1 cellular context compared by ENCODE assay signal in the genomic region with DNA sequence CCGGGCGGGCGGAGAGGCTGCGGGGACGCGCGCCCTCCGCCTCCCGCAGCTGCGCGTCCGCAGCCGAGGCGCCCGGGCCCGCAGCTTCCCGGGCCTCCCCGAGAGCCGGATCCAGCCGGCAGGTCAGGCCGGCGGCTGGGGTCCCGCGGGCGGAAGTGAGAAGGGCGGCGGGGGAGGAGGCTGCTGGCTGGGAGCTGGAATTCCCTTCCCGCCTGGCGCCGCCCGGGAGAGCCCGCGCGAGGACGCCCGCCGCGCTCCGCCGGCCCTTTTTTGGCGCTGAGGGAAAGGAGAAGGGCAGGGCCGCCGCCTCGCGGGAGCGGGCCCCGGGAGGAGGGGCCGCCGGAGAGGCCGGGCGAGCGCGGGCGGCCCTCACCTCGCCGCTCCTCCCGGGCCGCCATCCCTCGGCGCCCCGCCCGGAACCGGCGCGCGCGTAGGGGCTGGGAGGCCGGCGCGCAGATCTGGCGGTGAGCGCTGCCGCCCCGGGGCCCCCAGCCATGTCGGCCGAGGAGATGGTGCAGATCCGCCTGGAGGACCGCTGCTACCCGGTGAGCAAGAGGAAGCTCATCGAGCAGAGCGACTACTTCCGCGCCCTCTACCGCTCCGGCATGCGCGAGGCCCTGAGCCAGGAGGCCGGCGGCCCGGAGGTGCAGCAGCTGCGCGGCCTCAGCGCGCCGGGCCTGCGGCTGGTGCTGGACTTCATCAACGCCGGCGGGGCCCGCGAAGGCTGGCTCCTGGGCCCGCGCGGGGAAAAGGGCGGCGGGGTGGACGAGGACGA.
TF ChIP-seq lines count a peak whose summit lies in the region.

A gene with protein sequence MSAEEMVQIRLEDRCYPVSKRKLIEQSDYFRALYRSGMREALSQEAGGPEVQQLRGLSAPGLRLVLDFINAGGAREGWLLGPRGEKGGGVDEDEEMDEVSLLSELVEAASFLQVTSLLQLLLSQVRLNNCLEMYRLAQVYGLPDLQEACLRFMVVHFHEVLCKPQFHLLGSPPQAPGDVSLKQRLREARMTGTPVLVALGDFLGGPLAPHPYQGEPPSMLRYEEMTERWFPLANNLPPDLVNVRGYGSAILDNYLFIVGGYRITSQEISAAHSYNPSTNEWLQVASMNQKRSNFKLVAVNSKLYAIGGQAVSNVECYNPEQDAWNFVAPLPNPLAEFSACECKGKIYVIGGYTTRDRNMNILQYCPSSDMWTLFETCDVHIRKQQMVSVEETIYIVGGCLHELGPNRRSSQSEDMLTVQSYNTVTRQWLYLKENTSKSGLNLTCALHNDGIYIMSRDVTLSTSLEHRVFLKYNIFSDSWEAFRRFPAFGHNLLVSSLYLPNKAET (plus strand): TSS at position 397 of the 775 bp plus-strand sequence. CDS start 98 bp downstream, at position 495.
A gene (minus strand): TSS at position 400 of the 775 bp plus-strand sequence. CDS start 8,960 bp downstream, outside the sequence.

TF ChIP-seq in HepG2, 621 proteins besides CTCF, POLR2A, EP300 and RAD21 (continued from another document and continues in another):
- TF ChIP-seq, protein P1, sequence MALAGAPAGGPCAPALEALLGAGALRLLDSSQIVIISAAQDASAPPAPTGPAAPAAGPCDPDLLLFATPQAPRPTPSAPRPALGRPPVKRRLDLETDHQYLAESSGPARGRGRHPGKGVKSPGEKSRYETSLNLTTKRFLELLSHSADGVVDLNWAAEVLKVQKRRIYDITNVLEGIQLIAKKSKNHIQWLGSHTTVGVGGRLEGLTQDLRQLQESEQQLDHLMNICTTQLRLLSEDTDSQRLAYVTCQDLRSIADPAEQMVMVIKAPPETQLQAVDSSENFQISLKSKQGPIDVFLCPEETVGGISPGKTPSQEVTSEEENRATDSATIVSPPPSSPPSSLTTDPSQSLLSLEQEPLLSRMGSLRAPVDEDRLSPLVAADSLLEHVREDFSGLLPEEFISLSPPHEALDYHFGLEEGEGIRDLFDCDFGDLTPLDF (CRISPR knock-in tag; IDR thresholded peaks at IDR 0.05): 0 out of 2 replicates have a peak, but pooled peaks have one; percentile 13
- TF ChIP-seq TCF12 (IDR thresholded peaks at IDR 0.05) (no peak), TCF12 (CRISPR knock-in tag; IDR thresholded peaks at IDR 0.05) (peak; percentile 44; the same call in 1 of the 2 replicates), SAP130 (CRISPR knock-in tag; IDR thresholded peaks at IDR 0.05; ENCODE audit: low read depth) (peak; percentile 53), ZNF546 (CRISPR knock-in tag; conservative IDR thresholded peaks at IDR 0.05) (0 out of 2 replicates have a peak, but pooled peaks have one; percentile 46), ZNF496 (CRISPR knock-in tag; IDR thresholded peaks at IDR 0.05; ENCODE audit: insufficient replicate concordance) (no peak), SRSF1 (optimal IDR thresholded peaks at IDR 0.05; ENCODE audit: low read depth, low read length) (no peak), ZNF768 (CRISPR knock-in tag; IDR thresholded peaks at IDR 0.05) (no peak), ETV6 (CRISPR knock-in tag; conservative IDR thresholded peaks at IDR 0.05) (0 out of 2 replicates have a peak, but pooled peaks have one; percentile 48), FOSL2 (CRISPR knock-in tag; IDR thresholded peaks at IDR 0.05) (no peak), TCF7 (IDR thresholded peaks at IDR 0.05; ENCODE audit: low read depth) (no peak), CBX2 (IDR thresholded peaks at IDR 0.05; ENCODE audit: low read depth, low read length) (no peak), CBX2 (CRISPR knock-in tag; IDR thresholded peaks at IDR 0.05; ENCODE audit: low read depth) (0 out of 2 replicates have a peak, but pooled peaks have one; percentile 41), HMG20A (CRISPR knock-in tag; IDR thresholded peaks at IDR 0.05; ENCODE audit: borderline replicate concordance) (no peak), ZNF263 (CRISPR knock-in tag; IDR thresholded peaks at IDR 0.05) (peak; percentile 71), ZNF577 (CRISPR knock-in tag; IDR thresholded peaks at IDR 0.05; ENCODE audit: borderline replicate concordance, low read depth) (no peak), RORA (CRISPR knock-in tag; IDR thresholded peaks at IDR 0.05) (no peak), ISX (CRISPR knock-in tag; conservative IDR thresholded peaks at IDR 0.05) (peak; percentile 29; the same call in 1 of the 2 replicates), KDM5B (CRISPR knock-in tag; IDR thresholded peaks at IDR 0.05; ENCODE audit: borderline replicate concordance) (peak; percentile 78; the same call in 1 of the 2 replicates), ZC3H4 (CRISPR knock-in tag; IDR thresholded peaks at IDR 0.05; ENCODE audit: borderline replicate concordance) (no peak), ZNF124 (CRISPR knock-in tag; IDR thresholded peaks at IDR 0.05) (no peak)
- TF ChIP-seq, protein P2, sequence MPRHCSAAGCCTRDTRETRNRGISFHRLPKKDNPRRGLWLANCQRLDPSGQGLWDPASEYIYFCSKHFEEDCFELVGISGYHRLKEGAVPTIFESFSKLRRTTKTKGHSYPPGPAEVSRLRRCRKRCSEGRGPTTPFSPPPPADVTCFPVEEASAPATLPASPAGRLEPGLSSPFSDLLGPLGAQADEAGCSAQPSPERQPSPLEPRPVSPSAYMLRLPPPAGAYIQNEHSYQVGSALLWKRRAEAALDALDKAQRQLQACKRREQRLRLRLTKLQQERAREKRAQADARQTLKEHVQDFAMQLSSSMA (CRISPR knock-in tag; IDR thresholded peaks at IDR 0.05): 0 out of 2 replicates have a peak, but pooled peaks have one; percentile 82
- TF ChIP-seq, protein P3, sequence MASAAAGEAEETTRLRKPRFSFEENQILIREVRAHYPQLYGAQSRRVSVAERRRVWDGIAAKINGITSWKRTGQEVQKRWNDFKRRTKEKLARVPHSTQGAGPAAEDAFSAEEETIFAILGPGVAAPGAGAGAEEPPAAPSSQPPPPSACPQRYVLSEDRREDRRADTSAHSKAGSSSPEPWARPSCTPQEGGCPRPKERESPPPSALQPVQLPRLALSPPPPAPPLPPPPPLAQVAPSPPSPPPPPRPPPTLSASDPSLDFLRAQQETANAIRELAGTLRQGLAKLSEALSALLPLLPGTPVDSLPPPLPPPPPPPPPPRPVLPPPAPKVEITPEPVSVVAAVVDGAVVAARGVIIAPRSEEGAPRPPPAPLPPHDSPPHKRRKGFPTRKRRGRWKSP (CRISPR knock-in tag; IDR thresholded peaks at IDR 0.05): peak; percentile 45; the same call in 1 of the 2 replicates
- TF ChIP-seq, protein P4, sequence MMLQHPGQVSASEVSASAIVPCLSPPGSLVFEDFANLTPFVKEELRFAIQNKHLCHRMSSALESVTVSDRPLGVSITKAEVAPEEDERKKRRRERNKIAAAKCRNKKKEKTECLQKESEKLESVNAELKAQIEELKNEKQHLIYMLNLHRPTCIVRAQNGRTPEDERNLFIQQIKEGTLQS (CRISPR knock-in tag; IDR thresholded peaks at IDR 0.05): no peak
- TF ChIP-seq, protein P5, sequence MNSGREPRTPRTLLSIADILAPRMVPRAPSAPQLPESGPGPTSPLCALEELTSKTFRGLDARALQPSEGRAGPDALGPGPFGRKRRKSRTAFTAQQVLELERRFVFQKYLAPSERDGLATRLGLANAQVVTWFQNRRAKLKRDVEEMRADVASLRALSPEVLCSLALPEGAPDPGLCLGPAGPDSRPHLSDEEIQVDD (CRISPR knock-in tag; IDR thresholded peaks at IDR 0.05; ENCODE audit: borderline replicate concordance): no peak
- TF ChIP-seq, protein P6, sequence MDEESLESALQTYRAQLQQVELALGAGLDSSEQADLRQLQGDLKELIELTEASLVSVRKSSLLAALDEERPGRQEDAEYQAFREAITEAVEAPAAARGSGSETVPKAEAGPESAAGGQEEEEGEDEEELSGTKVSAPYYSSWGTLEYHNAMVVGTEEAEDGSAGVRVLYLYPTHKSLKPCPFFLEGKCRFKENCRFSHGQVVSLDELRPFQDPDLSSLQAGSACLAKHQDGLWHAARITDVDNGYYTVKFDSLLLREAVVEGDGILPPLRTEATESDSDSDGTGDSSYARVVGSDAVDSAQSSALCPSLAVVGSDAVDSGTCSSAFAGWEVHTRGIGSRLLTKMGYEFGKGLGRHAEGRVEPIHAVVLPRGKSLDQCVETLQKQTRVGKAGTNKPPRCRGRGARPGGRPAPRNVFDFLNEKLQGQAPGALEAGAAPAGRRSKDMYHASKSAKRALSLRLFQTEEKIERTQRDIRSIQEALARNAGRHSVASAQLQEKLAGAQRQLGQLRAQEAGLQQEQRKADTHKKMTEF (CRISPR knock-in tag; IDR thresholded peaks at IDR 0.05): peak; percentile 33; the same call in 1 of the 2 replicates
- TF ChIP-seq, protein P7, sequence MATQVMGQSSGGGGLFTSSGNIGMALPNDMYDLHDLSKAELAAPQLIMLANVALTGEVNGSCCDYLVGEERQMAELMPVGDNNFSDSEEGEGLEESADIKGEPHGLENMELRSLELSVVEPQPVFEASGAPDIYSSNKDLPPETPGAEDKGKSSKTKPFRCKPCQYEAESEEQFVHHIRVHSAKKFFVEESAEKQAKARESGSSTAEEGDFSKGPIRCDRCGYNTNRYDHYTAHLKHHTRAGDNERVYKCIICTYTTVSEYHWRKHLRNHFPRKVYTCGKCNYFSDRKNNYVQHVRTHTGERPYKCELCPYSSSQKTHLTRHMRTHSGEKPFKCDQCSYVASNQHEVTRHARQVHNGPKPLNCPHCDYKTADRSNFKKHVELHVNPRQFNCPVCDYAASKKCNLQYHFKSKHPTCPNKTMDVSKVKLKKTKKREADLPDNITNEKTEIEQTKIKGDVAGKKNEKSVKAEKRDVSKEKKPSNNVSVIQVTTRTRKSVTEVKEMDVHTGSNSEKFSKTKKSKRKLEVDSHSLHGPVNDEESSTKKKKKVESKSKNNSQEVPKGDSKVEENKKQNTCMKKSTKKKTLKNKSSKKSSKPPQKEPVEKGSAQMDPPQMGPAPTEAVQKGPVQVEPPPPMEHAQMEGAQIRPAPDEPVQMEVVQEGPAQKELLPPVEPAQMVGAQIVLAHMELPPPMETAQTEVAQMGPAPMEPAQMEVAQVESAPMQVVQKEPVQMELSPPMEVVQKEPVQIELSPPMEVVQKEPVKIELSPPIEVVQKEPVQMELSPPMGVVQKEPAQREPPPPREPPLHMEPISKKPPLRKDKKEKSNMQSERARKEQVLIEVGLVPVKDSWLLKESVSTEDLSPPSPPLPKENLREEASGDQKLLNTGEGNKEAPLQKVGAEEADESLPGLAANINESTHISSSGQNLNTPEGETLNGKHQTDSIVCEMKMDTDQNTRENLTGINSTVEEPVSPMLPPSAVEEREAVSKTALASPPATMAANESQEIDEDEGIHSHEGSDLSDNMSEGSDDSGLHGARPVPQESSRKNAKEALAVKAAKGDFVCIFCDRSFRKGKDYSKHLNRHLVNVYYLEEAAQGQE (IDR thresholded peaks at IDR 0.05; ENCODE audit: borderline replicate concordance in 1 of 2, low read depth in 1 of 2, low read length in 2 of 2): peak in 1 of 2 experiments; percentile 21; a peak in 1 of 4 replicates
- TF ChIP-seq, protein P8, sequence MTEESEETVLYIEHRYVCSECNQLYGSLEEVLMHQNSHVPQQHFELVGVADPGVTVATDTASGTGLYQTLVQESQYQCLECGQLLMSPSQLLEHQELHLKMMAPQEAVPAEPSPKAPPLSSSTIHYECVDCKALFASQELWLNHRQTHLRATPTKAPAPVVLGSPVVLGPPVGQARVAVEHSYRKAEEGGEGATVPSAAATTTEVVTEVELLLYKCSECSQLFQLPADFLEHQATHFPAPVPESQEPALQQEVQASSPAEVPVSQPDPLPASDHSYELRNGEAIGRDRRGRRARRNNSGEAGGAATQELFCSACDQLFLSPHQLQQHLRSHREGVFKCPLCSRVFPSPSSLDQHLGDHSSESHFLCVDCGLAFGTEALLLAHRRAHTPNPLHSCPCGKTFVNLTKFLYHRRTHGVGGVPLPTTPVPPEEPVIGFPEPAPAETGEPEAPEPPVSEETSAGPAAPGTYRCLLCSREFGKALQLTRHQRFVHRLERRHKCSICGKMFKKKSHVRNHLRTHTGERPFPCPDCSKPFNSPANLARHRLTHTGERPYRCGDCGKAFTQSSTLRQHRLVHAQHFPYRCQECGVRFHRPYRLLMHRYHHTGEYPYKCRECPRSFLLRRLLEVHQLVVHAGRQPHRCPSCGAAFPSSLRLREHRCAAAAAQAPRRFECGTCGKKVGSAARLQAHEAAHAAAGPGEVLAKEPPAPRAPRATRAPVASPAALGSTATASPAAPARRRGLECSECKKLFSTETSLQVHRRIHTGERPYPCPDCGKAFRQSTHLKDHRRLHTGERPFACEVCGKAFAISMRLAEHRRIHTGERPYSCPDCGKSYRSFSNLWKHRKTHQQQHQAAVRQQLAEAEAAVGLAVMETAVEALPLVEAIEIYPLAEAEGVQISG (CRISPR knock-in tag; IDR thresholded peaks at IDR 0.05): peak; percentile 85
- TF ChIP-seq, protein P9, sequence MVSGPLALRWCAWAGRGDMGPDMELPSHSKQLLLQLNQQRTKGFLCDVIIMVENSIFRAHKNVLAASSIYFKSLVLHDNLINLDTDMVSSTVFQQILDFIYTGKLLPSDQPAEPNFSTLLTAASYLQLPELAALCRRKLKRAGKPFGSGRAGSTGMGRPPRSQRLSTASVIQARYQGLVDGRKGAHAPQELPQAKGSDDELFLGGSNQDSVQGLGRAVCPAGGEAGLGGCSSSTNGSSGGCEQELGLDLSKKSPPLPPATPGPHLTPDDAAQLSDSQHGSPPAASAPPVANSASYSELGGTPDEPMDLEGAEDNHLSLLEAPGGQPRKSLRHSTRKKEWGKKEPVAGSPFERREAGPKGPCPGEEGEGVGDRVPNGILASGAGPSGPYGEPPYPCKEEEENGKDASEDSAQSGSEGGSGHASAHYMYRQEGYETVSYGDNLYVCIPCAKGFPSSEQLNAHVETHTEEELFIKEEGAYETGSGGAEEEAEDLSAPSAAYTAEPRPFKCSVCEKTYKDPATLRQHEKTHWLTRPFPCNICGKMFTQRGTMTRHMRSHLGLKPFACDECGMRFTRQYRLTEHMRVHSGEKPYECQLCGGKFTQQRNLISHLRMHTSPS (CRISPR knock-in tag; IDR thresholded peaks at IDR 0.05; ENCODE audit: low read depth): 0 out of 2 replicates have a peak, but pooled peaks have one; percentile 4
- TF ChIP-seq, protein P10, sequence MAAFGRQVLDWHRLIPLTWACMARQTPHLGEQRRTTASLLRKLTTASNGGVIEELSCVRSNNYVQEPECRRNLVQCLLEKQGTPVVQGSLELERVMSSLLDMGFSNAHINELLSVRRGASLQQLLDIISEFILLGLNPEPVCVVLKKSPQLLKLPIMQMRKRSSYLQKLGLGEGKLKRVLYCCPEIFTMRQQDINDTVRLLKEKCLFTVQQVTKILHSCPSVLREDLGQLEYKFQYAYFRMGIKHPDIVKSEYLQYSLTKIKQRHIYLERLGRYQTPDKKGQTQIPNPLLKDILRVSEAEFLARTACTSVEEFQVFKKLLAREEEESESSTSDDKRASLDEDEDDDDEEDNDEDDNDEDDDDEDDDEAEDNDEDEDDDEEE (CRISPR knock-in tag; IDR thresholded peaks at IDR 0.05): 0 out of 2 replicates have a peak, but pooled peaks have one; percentile 13
- TF ChIP-seq, protein P11, sequence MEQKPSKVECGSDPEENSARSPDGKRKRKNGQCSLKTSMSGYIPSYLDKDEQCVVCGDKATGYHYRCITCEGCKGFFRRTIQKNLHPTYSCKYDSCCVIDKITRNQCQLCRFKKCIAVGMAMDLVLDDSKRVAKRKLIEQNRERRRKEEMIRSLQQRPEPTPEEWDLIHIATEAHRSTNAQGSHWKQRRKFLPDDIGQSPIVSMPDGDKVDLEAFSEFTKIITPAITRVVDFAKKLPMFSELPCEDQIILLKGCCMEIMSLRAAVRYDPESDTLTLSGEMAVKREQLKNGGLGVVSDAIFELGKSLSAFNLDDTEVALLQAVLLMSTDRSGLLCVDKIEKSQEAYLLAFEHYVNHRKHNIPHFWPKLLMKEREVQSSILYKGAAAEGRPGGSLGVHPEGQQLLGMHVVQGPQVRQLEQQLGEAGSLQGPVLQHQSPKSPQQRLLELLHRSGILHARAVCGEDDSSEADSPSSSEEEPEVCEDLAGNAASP (CRISPR knock-in tag; IDR thresholded peaks at IDR 0.05; ENCODE audit: borderline replicate concordance): 0 out of 2 replicates have a peak, but pooled peaks have one; percentile 42
